17 cellular contexts compared by ENCODE assay signal in genomic region chr2:222837643-222838056, GRCh38. TPM values are rescaled to one million over a fixed set of nuclear protein-coding genes. Genes with fewer than 3 reads are reported as not detected.
DNase-seq lines count a peak whose midpoint lies in the region; ATAC-seq, FAIRE-seq and TF ChIP-seq lines count a peak whose summit lies in the region.
"Had no signal": no experiment of that assay in that cellular context is flagged by ENCODE, and none has a peak within 500 bp of the region (broad histone marks: within the 10 kb centered on the region; RNA-seq: fewer than 3 reads in every experiment).

No MANE protein-coding gene starts in this region.

- no peak overlapping the region for H3K4me3 ChIP-seq in astrocyte (ENCODE audit: insufficient read depth, low read depth, low read length)
- peak overlapping the region; percentile 19 to 63 (median 60) for H3K4me3 ChIP-seq in keratinocyte (ENCODE audit: control insufficient read depth in 2 of 3, extremely low read depth in 1 of 3, insufficient read depth in 2 of 3, low read depth in 1 of 3, low read length in 3 of 3)
- no peak overlapping the region for H3K4me3 ChIP-seq in smooth muscle cell
- no peak overlapping the region for H3K4me3 ChIP-seq in MG63
- H3K4me3 ChIP-seq: BLaER1, psoas muscle, SJCRH30 had no signal

- no peaks in the 10 kb centered on the region for H3K9me1 ChIP-seq in keratinocyte (ENCODE audit: control insufficient read depth, extremely low read depth, insufficient read depth, low read length)

- H3K9ac ChIP-seq in astrocyte (ENCODE audit: low read length) (no peak overlapping the region), keratinocyte (ENCODE audit: control insufficient read depth, extremely low read depth, insufficient read depth, low read length) (peak overlapping the region; percentile 79), smooth muscle cell (ENCODE audit: low read depth) (no peak overlapping the region)
- H3K9ac ChIP-seq: BLaER1 had no signal

- no peak for ATAC-seq in GM18517 (IDR thresholded peaks at IDR 0.05; ENCODE audit: unreplicated experiment)
- ATAC-seq: activated T-helper 17 cell treated with anti-CD3 and anti-CD28 coated beads, Interleukin-2, amount 50 U/mL, for 72 hours had no signal

- peaks cover 5% of the 10 kb centered on the region for H3F3A ChIP-seq in smooth muscle cell (ENCODE audit: low read depth)

- no peaks in the 10 kb centered on the region for H3K79me2 ChIP-seq in astrocyte (ENCODE audit: insufficient read depth, low read length)
- no peaks in the 10 kb centered on the region for H3K79me2 ChIP-seq in keratinocyte (ENCODE audit: control insufficient read depth, insufficient read depth, low read length)
- H3K79me2 ChIP-seq in smooth muscle cell (ENCODE audit: low read depth): no peaks in the 10 kb centered on the region

- no peaks in the 10 kb centered on the region for H3K27me3 Mint-ChIP-seq in astrocyte (ENCODE audit: low read depth, unreplicated experiment)

- WGBS in smooth muscle cell (ENCODE audit: low lambda C conversion rate): 69% methylated on average over 4 of the region's 4 CpGs

- H3K27ac ChIP-seq in astrocyte (ENCODE audit: low read depth, low read length) (no peak overlapping the region), keratinocyte (ENCODE audit: control insufficient read depth, insufficient read depth, low read length) (peak overlapping the region; percentile 95), smooth muscle cell (ENCODE audit: low read depth) (peak overlapping the region; percentile 66)
- H3K27ac ChIP-seq: BLaER1, psoas muscle, SJCRH30 had no signal

- H3K4me1 ChIP-seq in astrocyte (ENCODE audit: insufficient read depth, low read length) (peaks cover 7% of the 10 kb centered on the region), keratinocyte (ENCODE audit: control insufficient read depth, extremely low read depth, insufficient read depth, low read length) (peaks cover 54% of the 10 kb centered on the region), smooth muscle cell (ENCODE audit: low read depth) (no peaks in the 10 kb centered on the region)
- H3K4me1 ChIP-seq: BLaER1 had no signal

- H3K36me3 ChIP-seq in astrocyte (ENCODE audit: insufficient read depth, low read length) (no peaks in the 10 kb centered on the region), keratinocyte (ENCODE audit: control insufficient read depth in 2 of 2, extremely low read depth in 1 of 2, insufficient read depth in 2 of 2, low read length in 2 of 2) (no peaks in the 10 kb centered on the region), smooth muscle cell (ENCODE audit: low read depth) (no peaks in the 10 kb centered on the region), MG63 (no peaks in the 10 kb centered on the region)
- H3K36me3 ChIP-seq: BLaER1, SJCRH30 had no signal

- H3K36me3 Mint-ChIP-seq in astrocyte (ENCODE audit: low read depth, unreplicated experiment): no peaks in the 10 kb centered on the region

- FAIRE-seq in astrocyte (lab: Jason Lieb, UNC): no peak
- FAIRE-seq in keratinocyte (lab: Jason Lieb, UNC): peak; percentile 92

- TF ChIP-seq CTCF in astrocyte (IDR thresholded peaks at IDR 0.05; ENCODE audit: insufficient read depth, low read depth, low read length) (no peak), keratinocyte (optimal IDR thresholded peaks at IDR 0.05 in 1 of 3, IDR thresholded peaks at IDR 0.05 in 1 of 3, conservative IDR thresholded peaks at IDR 0.05 in 1 of 3; ENCODE audit: extremely low read depth in 1 of 3, insufficient read depth in 2 of 3, low read length in 3 of 3) (no peak), smooth muscle cell (IDR thresholded peaks at IDR 0.05; ENCODE audit: borderline replicate concordance, insufficient read depth, poor library complexity, severe bottlenecking) (no peak)

- no peaks in the 10 kb centered on the region for H3K27me3 ChIP-seq in astrocyte (ENCODE audit: insufficient read depth, low read length)
- no peaks in the 10 kb centered on the region for H3K27me3 ChIP-seq in keratinocyte (ENCODE audit: control insufficient read depth, extremely low read depth, insufficient read depth, low read length)
- no peaks in the 10 kb centered on the region for H3K27me3 ChIP-seq in smooth muscle cell (ENCODE audit: low read depth)
- no peaks in the 10 kb centered on the region for H3K27me3 ChIP-seq in MG63
- H3K27me3 ChIP-seq: BLaER1, SJCRH30 had no signal

- peak overlapping the region; percentile 41 for H3K4me2 ChIP-seq in astrocyte (ENCODE audit: low read length)
- H3K4me2 ChIP-seq in keratinocyte (ENCODE audit: control insufficient read depth, extremely low read depth, insufficient read depth, low read depth, low read length): peak overlapping the region; percentile 88
- H3K4me2 ChIP-seq in smooth muscle cell: no peak overlapping the region
- H3K4me2 ChIP-seq: BLaER1 had no signal

- H3K9me3 ChIP-seq in astrocyte (ENCODE audit: insufficient read depth, low read depth, low read length): no peaks in the 10 kb centered on the region
- H3K9me3 ChIP-seq in keratinocyte (ENCODE audit: control insufficient read depth, low read depth, low read length): no peaks in the 10 kb centered on the region
- H3K9me3 ChIP-seq in smooth muscle cell (replicated peaks; ENCODE audit: low read depth): no peaks in the 10 kb centered on the region
- H3K9me3 ChIP-seq in MG63: no peaks in the 10 kb centered on the region
- H3K9me3 ChIP-seq: BLaER1, psoas muscle, SJCRH30 had no signal

- no peak overlapping the region for H3K27ac Mint-ChIP-seq in astrocyte (ENCODE audit: unreplicated experiment)
- H3K27ac Mint-ChIP-seq: activated T-helper 17 cell treated with anti-CD3 and anti-CD28 coated beads, Interleukin-2, amount 50 U/mL, for 72 hours had no signal

- dilution Hi-C loops in keratinocyte (cut with MboI; ENCODE audit: extremely low pct_ligation_motif_present, low sequenced_read_pairs): no loop called here

- DNase-seq in HPDE6-E6E7 (ENCODE audit: extremely low spot score) (peak; percentile 95), astrocyte (ENCODE audit: low read depth) (peak; percentile 75), keratinocyte (ENCODE audit: low read depth, low spot score) (peak; percentile 75), smooth muscle cell (lab: John Stamatoyannopoulos, UW; ENCODE audit: unreplicated experiment) (no peak), MG63 (no peak), medulla oblongata (ENCODE audit: extremely low spot score) (no peak)
- DNase-seq in stimulated activated CD4-positive, alpha-beta T cell treated with anti-CD3 and anti-CD28 coated beads, Interleukin-2, amount 100 ng/mL, for 48 hours: no peak
- DNase-seq: activated CD4-positive, alpha-beta T cell treated with anti-CD3 and anti-CD28 coated beads, Interleukin-2, amount 50 U/mL, for 48 hours; aorta; dermis blood vessel endothelial cell; DMS79; H7; psoas muscle; SJCRH30 had no signal

- H3K4me1 Mint-ChIP-seq in astrocyte (ENCODE audit: low read depth, unreplicated experiment): peaks cover 11% of the 10 kb centered on the region
- H3K4me1 Mint-ChIP-seq: activated T-helper 17 cell treated with anti-CD3 and anti-CD28 coated beads, Interleukin-2, amount 50 U/mL, for 72 hours had no signal

- H2AFZ ChIP-seq in astrocyte (ENCODE audit: low read depth, low read length): no peak overlapping the region
- H2AFZ ChIP-seq in keratinocyte (ENCODE audit: control insufficient read depth, low read length): peak overlapping the region; percentile 64
- peak overlapping the region; percentile 27 for H2AFZ ChIP-seq in smooth muscle cell (ENCODE audit: low read depth)

- H4K20me1 ChIP-seq in astrocyte (ENCODE audit: insufficient read depth, low read length) (no peaks in the 10 kb centered on the region), keratinocyte (ENCODE audit: control insufficient read depth, extremely low read depth, insufficient read depth, low read length) (no peaks in the 10 kb centered on the region), smooth muscle cell (ENCODE audit: low read depth) (no peaks in the 10 kb centered on the region)
- H4K20me1 ChIP-seq: BLaER1 had no signal

- H3K4me3 Mint-ChIP-seq in astrocyte (ENCODE audit: unreplicated experiment): no peak overlapping the region
- H3K4me3 Mint-ChIP-seq: activated T-helper 17 cell treated with anti-CD3 and anti-CD28 coated beads, Interleukin-2, amount 50 U/mL, for 72 hours had no signal

- peaks cover 2% of the 10 kb centered on the region for H3K9me3 Mint-ChIP-seq in astrocyte (ENCODE audit: unreplicated experiment)
- H3K9me3 Mint-ChIP-seq: activated T-helper 17 cell treated with anti-CD3 and anti-CD28 coated beads, Interleukin-2, amount 50 U/mL, for 72 hours had no signal

RNA-seq across cellular contexts. Expression of gene ACSL3, which starts 23.2 kb away (rescaled TPM):
- 144 and 163 TPM in 2 replicates for total RNA-seq in astrocyte
- polyA plus RNA-seq in keratinocyte: 102 to 197 TPM (median 180 TPM) in 3 replicates
- polyA plus RNA-seq in keratinocyte (2011; ENCODE audit: low read depth): 545 TPM
- polyA plus RNA-seq in keratinocyte (2011; cell fraction: cytosol; rRNA removed): 46.9 and 122 TPM in 2 replicates
- polyA plus RNA-seq in keratinocyte (2011; cell fraction: nucleus; rRNA removed): 224 and 250 TPM in 2 replicates
- 109 and 122 TPM in 2 replicates for polyA plus RNA-seq in keratinocyte (2012; ENCODE audit: low replicate concordance)
- 157 to 338 TPM (median 294 TPM) in 3 replicates for polyA minus RNA-seq in keratinocyte
- polyA minus RNA-seq in keratinocyte (2011; cell fraction: cytosol; rRNA and poly(A)+ RNA removed): 91.5 TPM
- 249 and 497 TPM in 2 replicates for polyA minus RNA-seq in keratinocyte (2011; cell fraction: nucleus; rRNA and poly(A)+ RNA removed)
- total RNA-seq in smooth muscle cell: 178 and 183 TPM in 2 replicates
- polyA plus RNA-seq in smooth muscle cell: 111 TPM in 2 replicates
- total RNA-seq in MG63 (2014; rRNA removed; shearing (Covaris generic); ENCODE audit: low replicate concordance): 96.2 and 203 TPM in 2 replicates

Comparison
In these comparisons a context has a peak if more than half of its experiments do, and no peak if none do; other contexts are left out.
1. DNase-seq: peak in HPDE6-E6E7 (single experiment), astrocyte (single experiment) and keratinocyte (single experiment); none in smooth muscle cell (single experiment), MG63 (single experiment), stimulated activated CD4-positive, alpha-beta T cell treated with anti-CD3 and anti-CD28 coated beads, Interleukin-2, amount 100 ng/mL, for 48 hours (0 of 2) and medulla oblongata (single experiment).
2. H3K4me3 ChIP-seq: peak in keratinocyte (3 of 3); none in astrocyte (single experiment), smooth muscle cell (single experiment) and MG63 (single experiment).